Comparison of ENCODE assay signal across 27 cellular contexts in genomic region chr9:126582427-126582826, GRCh38. TPM values are rescaled to one million over a fixed set of nuclear protein-coding genes. Genes with fewer than 3 reads are reported as not detected.
"Had no signal": no experiment of that assay in that cellular context is flagged by ENCODE, and none has a peak within 500 bp of the region (broad histone marks: within the 10 kb centered on the region; RNA-seq: fewer than 3 reads in every experiment).

No MANE protein-coding gene starts in this region.

- H2AFZ ChIP-seq: hepatocyte, neural progenitor cell had no signal

- H3K79me2 ChIP-seq: hepatocyte had no signal

- H3K4me1 ChIP-seq: neural progenitor cell, prostate gland, spleen, upper lobe of right lung had no signal

- H3K4me1 Mint-ChIP-seq: naive B cell; natural killer cell; stimulated activated effector memory CD8-positive, alpha-beta T cell treated with anti-CD3 and anti-CD28 coated beads, Interleukin-12 subunit alpha, Interleukin-12 subunit beta, amount 100 ng/mL, for 72 hours had no signal

- H3K4me3 Mint-ChIP-seq: mesothelial cell of epicardium; naive B cell; natural killer cell; nephron progenitor cell; neural progenitor cell; stimulated activated effector memory CD8-positive, alpha-beta T cell treated with anti-CD3 and anti-CD28 coated beads, Interleukin-12 subunit alpha, Interleukin-12 subunit beta, amount 100 ng/mL, for 72 hours; stimulated activated naive CD8-positive, alpha-beta T cell treated with anti-CD3 and anti-CD28 coated beads, Interleukin-15, Interleukin-2, amounts not matched to agents 100 ng/mL and 50 ng/mL, for 24 hours had no signal

- H3K4me3 ChIP-seq: heart right ventricle, hepatocyte, left ventricle myocardium inferior, lung, neural progenitor cell, pancreas, prostate gland, sigmoid colon, spleen, transverse colon, upper lobe of right lung had no signal

- H3K27ac ChIP-seq: heart right ventricle, hepatocyte, left ventricle myocardium inferior, neural progenitor cell, pancreas, prostate gland, sigmoid colon, spleen, transverse colon, upper lobe of right lung had no signal

- H3K9me3 Mint-ChIP-seq: mesothelial cell of epicardium; naive B cell; natural killer cell; nephron progenitor cell; neural progenitor cell; stimulated activated effector memory CD8-positive, alpha-beta T cell treated with anti-CD3 and anti-CD28 coated beads, Interleukin-12 subunit alpha, Interleukin-12 subunit beta, amount 100 ng/mL, for 72 hours; stimulated activated naive CD8-positive, alpha-beta T cell treated with anti-CD3 and anti-CD28 coated beads, Interleukin-15, Interleukin-2, amounts not matched to agents 100 ng/mL and 50 ng/mL, for 24 hours had no signal

- H3K36me3 ChIP-seq: heart right ventricle, left ventricle myocardium inferior, neural progenitor cell, pancreas, prostate gland, sigmoid colon, spleen, transverse colon, upper lobe of right lung had no signal

- FAIRE-seq: pancreas, small intestine, urothelium cell line had no signal

- H3K4me2 ChIP-seq: hepatocyte, neural progenitor cell had no signal

- H3K9me3 ChIP-seq: heart right ventricle, left ventricle myocardium inferior, pancreas, prostate gland, sigmoid colon, spleen, transverse colon, upper lobe of right lung had no signal

- DNase-seq: heart right ventricle; islet precursor cell; left ventricle myocardium inferior; mesendoderm; naive B cell; natural killer cell; nephron progenitor cell; retina; right cardiac atrium; sigmoid colon; small intestine; spleen; stimulated activated CD4-positive, alpha-beta T cell treated with anti-CD3 and anti-CD28 coated beads, Interleukin-4, amount 100 ng/mL, for 24 hours; stimulated activated naive CD4-positive, alpha-beta T cell; transverse colon; upper lobe of right lung had no signal

- H3K27ac Mint-ChIP-seq: mesothelial cell of epicardium; naive B cell; natural killer cell; nephron progenitor cell; neural progenitor cell; stimulated activated effector memory CD8-positive, alpha-beta T cell treated with anti-CD3 and anti-CD28 coated beads, Interleukin-12 subunit alpha, Interleukin-12 subunit beta, amount 100 ng/mL, for 72 hours; stimulated activated naive CD8-positive, alpha-beta T cell treated with anti-CD3 and anti-CD28 coated beads, Interleukin-15, Interleukin-2, amounts not matched to agents 100 ng/mL and 50 ng/mL, for 24 hours had no signal

- H3K36me3 Mint-ChIP-seq: mesothelial cell of epicardium; naive B cell; natural killer cell; neural progenitor cell; stimulated activated effector memory CD8-positive, alpha-beta T cell treated with anti-CD3 and anti-CD28 coated beads, Interleukin-12 subunit alpha, Interleukin-12 subunit beta, amount 100 ng/mL, for 72 hours had no signal

- ATAC-seq: heart right ventricle; natural killer cell; pancreas; right cardiac atrium; stimulated activated effector memory CD8-positive, alpha-beta T cell treated with anti-CD3 and anti-CD28 coated beads, Interleukin-12 subunit alpha, Interleukin-12 subunit beta, amount 100 ng/mL, for 72 hours; upper lobe of right lung had no signal

- H3K27me3 ChIP-seq: hepatocyte, neural progenitor cell, pancreas had no signal

RNA-seq across cellular contexts. Expression of gene LMX1B, which starts 31.3 kb away (rescaled TPM):
- total RNA-seq: hepatocyte, mononuclear cell, natural killer cell, temporal lobe had no signal
